11 cellular contexts compared by ENCODE assay signal in genomic region chr20:58661298-58662141, GRCh38. TPM values are rescaled to one million over a fixed set of nuclear protein-coding genes. Genes with fewer than 3 reads are reported as not detected.
DNase-seq lines count a peak whose midpoint lies in the region; ATAC-seq and TF ChIP-seq lines count a peak whose summit lies in the region.
"Had no signal": no experiment of that assay in that cellular context is flagged by ENCODE, and none has a peak within 500 bp of the region (broad histone marks: within the 10 kb centered on the region; RNA-seq: fewer than 3 reads in every experiment).

No MANE protein-coding gene starts in this region.

- in situ Hi-C loops in IMR-90 (cut with MboI; ENCODE audit: low sequenced_read_pairs) = no loop called here

- ATAC-seq in IMR-90 (ENCODE audit: low read depth) = no peak
- ATAC-seq in HG03520 (IDR thresholded peaks at IDR 0.05; ENCODE audit: unreplicated experiment) = no peak
- no peak for ATAC-seq in GM19328 (IDR thresholded peaks at IDR 0.05; ENCODE audit: unreplicated experiment)
- ATAC-seq: HCT116 had no signal

- H3K36me3 ChIP-seq in IMR-90 (ENCODE audit: control insufficient read depth, insufficient read depth, low read length) = peaks cover 19% of the 10 kb centered on the region

- POLR2A ChIA-PET in IMR-90 (lab: Charles Lee; ENCODE audit: unreplicated experiment) = no interaction called here

- H2AK9ac ChIP-seq in IMR-90 (replicated peaks; ENCODE audit: low read depth, low read length, poor library complexity) = no peak overlapping the region

- no peak overlapping the region for H2BK5ac ChIP-seq in IMR-90 (ENCODE audit: low read depth, low read length, poor library complexity, severe bottlenecking)

- H3K9me3 ChIP-seq in IMR-90 (ENCODE audit: control insufficient read depth, insufficient read depth, low read length) = no peaks in the 10 kb centered on the region
- H3K9me3 ChIP-seq: upper lobe of left lung had no signal

- no peak overlapping the region for H2BK20ac ChIP-seq in IMR-90 (ENCODE audit: low read depth, low read length)

- no peak overlapping the region for H2AFZ ChIP-seq in IMR-90 (replicated peaks; ENCODE audit: low read length, poor library complexity)

- WGBS in IMR-90 (ENCODE audit: extremely low coverage in 2 of 2, insufficient read length in 1 of 2), 2 experiments = 89% methylated on average over 6 of the region's 15 CpGs; no CpG with 5 or more reads in 1 of the 2 experiments

- H2BK15ac ChIP-seq in IMR-90 (ENCODE audit: low read depth, low read length) = no peak overlapping the region

- no peak overlapping the region for H3K4me3 ChIP-seq in IMR-90 (ENCODE audit: insufficient read depth, low read depth, low read length)
- no peak overlapping the region for H3K4me3 ChIP-seq in skin epidermis
- H3K4me3 ChIP-seq: upper lobe of left lung had no signal

- H3K14ac ChIP-seq in IMR-90 (replicated peaks; ENCODE audit: low read depth, low read length) = no peak overlapping the region

- no peak overlapping the region for H3K4ac ChIP-seq in IMR-90 (ENCODE audit: low read depth, low read length)

- H2AK5ac ChIP-seq in IMR-90 (ENCODE audit: low read depth, low read length) = 0 out of 2 replicates have a peak overlapping the region, but pooled peaks have one; percentile 37

- TF ChIP-seq CTCF in IMR-90 (conservative IDR thresholded peaks at IDR 0.05; ENCODE audit: low read depth, low read length) = no peak

- H3K9ac ChIP-seq in IMR-90 (ENCODE audit: low read depth, low read length) = no peak overlapping the region

- peaks cover 13% of the 10 kb centered on the region for H3K9me1 ChIP-seq in IMR-90 (ENCODE audit: insufficient read depth, low read length)

- H3K4me1 ChIP-seq in IMR-90 (ENCODE audit: control insufficient read depth, insufficient read depth, low read length) = peaks cover 2% of the 10 kb centered on the region; the same call in 1 of the 2 replicates

- peaks cover 34 to 61% of the 10 kb centered on the region in 2 experiments for H3K79me1 ChIP-seq in IMR-90 (ENCODE audit: low read depth in 1 of 2, low read length in 2 of 2)

- H4K91ac ChIP-seq in IMR-90 (ENCODE audit: insufficient read depth, low read depth, low read length) = no peak overlapping the region

- CTCF ChIA-PET in IMR-90 (lab: Yijun Ruan, JAX) = no interaction called here

- BruUV-seq in IMR-90 (replicated peaks; lab: Mats Ljungman, UMichigan) = no TSS peak

- no peak overlapping the region for H3K56ac ChIP-seq in IMR-90 (ENCODE audit: extremely low read depth, insufficient read depth, low read length)

- dilution Hi-C loops in IMR-90 (cut with HindIII; ENCODE audit: low sequenced_read_pairs, unreplicated experiment) = loop anchor here (25.0 kb wide), 1 partner anchor 424 kb away; the partner anchor contains the start of gene ANKRD60

- no peaks in the 10 kb centered on the region for H3K27me3 ChIP-seq in IMR-90 (ENCODE audit: control insufficient read depth, insufficient read depth, low read length)
- H3K27me3 ChIP-seq: upper lobe of left lung had no signal

- DNase-seq in IMR-90 (no peak), occipital lobe (lab: John Stamatoyannopoulos, UW) (no peak), D341Med (ENCODE audit: low spot score) (no peak)
- DNase-seq in activated CD4-positive, alpha-beta T cell treated with anti-CD3 and anti-CD28 coated beads, Interleukin-2, amount 50 U/mL, for 48 hours = peak; percentile 30 to 38
- DNase-seq: NCI-H2171 had no signal

- peaks cover 49% of the 10 kb centered on the region for H4K20me1 ChIP-seq in IMR-90 (ENCODE audit: insufficient read depth, low read length)

- H3K23ac ChIP-seq in IMR-90 (ENCODE audit: low read depth, low read length) = no peak overlapping the region

- TF ChIP-seq POLR2A in IMR-90 (IDR thresholded peaks at IDR 0.05; ENCODE audit: low read depth, low read length) = no peak

- no peak overlapping the region for H3K4me2 ChIP-seq in IMR-90 (ENCODE audit: low read depth, low read length)

- TF ChIP-seq RAD21 in IMR-90 (IDR thresholded peaks at IDR 0.05; ENCODE audit: low read length) = no peak

- H2BK120ac ChIP-seq in IMR-90 (ENCODE audit: low read depth, low read length) = no peak overlapping the region

- intact Hi-C loops in IMR-90 (cut with micrococcal nuclease) = no loop called here

- H3K27ac ChIP-seq in IMR-90 (ENCODE audit: insufficient read depth, low read length) = no peak overlapping the region
- peak overlapping the region; percentile 32 for H3K27ac ChIP-seq in cingulate gyrus (ENCODE audit: low read depth, low read length)
- H3K27ac ChIP-seq in skin epidermis = peak overlapping the region in 13 of 21 experiments; percentile 1 to 83 (median 40)

- no peak overlapping the region for H4K8ac ChIP-seq in IMR-90 (ENCODE audit: low read depth in 2 of 2, low read length in 2 of 2)

- no peak overlapping the region for H4K5ac ChIP-seq in IMR-90 (ENCODE audit: low read depth, low read length)

- H3K18ac ChIP-seq in IMR-90 (ENCODE audit: low read depth, low read length) = no peak overlapping the region

TF ChIP-seq in IMR-90, 13 proteins besides CTCF, POLR2A, EP300 and RAD21:
- no peak for TF ChIP-seq CHD1 (IDR thresholded peaks at IDR 0.05; ENCODE audit: low read depth, low read length)
- no peak for TF ChIP-seq RFX5 (IDR thresholded peaks at IDR 0.05; ENCODE audit: low read depth, low read length)
- no peak for TF ChIP-seq SMC3 (IDR thresholded peaks at IDR 0.05; ENCODE audit: low read depth, low read length)
- TF ChIP-seq RCOR1 (IDR thresholded peaks at IDR 0.05; ENCODE audit: insufficient replicate concordance, low read length) = no peak
- TF ChIP-seq MAFK (IDR thresholded peaks at IDR 0.05; ENCODE audit: low read depth, low read length) = no peak
- TF ChIP-seq MXI1 (IDR thresholded peaks at IDR 0.05; ENCODE audit: borderline replicate concordance, low read depth, low read length) = no peak

RNA-seq across cellular contexts. Expression of gene STX16, which starts 10.4 kb away (rescaled TPM):
- total RNA-seq in IMR-90 (2012; rRNA removed) (26.9 and 29.4 TPM in 2 replicates), occipital lobe (33.2 TPM)
- 48.5 and 58.2 TPM in 2 replicates for polyA plus RNA-seq in IMR-90 (2012; rRNA removed)
- 17.4 and 21.0 TPM in 2 replicates for polyA plus RNA-seq in IMR-90 (2012; cell fraction: cytosol; rRNA removed)
- 118 and 306 TPM in 2 replicates for polyA plus RNA-seq in IMR-90 (2012; cell fraction: nucleus; rRNA removed; ENCODE audit: low replicate concordance)

RNA-seq across cellular contexts. Expression of gene NPEPL1, which starts 31.1 kb away (rescaled TPM):
- total RNA-seq in IMR-90 (2012; rRNA removed) = 6.3 and 7.2 TPM in 2 replicates
- polyA plus RNA-seq in IMR-90 (2012; rRNA removed) = 10.4 and 10.7 TPM in 2 replicates
- 7.4 and 8.5 TPM in 2 replicates for polyA plus RNA-seq in IMR-90 (2012; cell fraction: cytosol; rRNA removed)
- 61.8 and 109 TPM in 2 replicates for polyA plus RNA-seq in IMR-90 (2012; cell fraction: nucleus; rRNA removed; ENCODE audit: low replicate concordance)
- 7.5 TPM for total RNA-seq in occipital lobe

Comparison
In these comparisons a context has a peak if more than half of its experiments do, and no peak if none do; other contexts are left out.
1. DNase-seq: peak in activated CD4-positive, alpha-beta T cell treated with anti-CD3 and anti-CD28 coated beads, Interleukin-2, amount 50 U/mL, for 48 hours (2 of 2); none in IMR-90 (single experiment), occipital lobe (single experiment) and D341Med (single experiment).